9 cellular contexts compared by ENCODE assay signal in the genomic region with DNA sequence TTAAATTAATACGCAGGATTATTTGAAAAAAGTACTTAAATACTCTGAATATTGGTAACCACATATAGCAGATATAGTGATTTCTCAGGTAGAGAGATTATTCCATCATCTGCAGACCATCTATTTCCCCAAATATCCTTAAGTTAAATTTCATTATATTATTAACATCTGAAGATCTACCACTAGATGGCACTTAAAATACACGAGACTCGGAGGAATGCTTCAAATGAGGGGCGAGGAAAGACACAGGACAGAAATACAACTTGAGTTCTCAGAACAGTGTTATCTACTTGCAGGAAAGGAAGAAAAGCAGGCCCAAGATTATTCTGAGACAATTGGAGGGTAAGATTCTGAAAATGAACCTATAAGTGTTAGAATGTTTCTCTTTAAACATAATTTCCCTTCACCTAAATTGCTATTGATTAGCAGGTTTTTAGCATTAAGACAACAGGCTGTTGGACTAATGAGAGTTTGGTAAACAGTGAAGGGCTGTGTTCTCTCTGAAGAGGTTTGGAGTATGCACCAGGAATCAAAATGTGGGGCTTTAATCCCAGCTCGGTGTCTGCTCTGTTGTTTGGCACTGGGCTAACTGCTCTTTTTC.
DNase-seq lines count a peak whose midpoint lies in the region; ATAC-seq and TF ChIP-seq lines count a peak whose summit lies in the region.
"Had no signal": no experiment of that assay in that cellular context is flagged by ENCODE, and none has a peak within 500 bp of the region (broad histone marks: within the 10 kb centered on the region; RNA-seq: fewer than 3 reads in every experiment).

No MANE protein-coding gene starts in this region.

- H3K79me2 ChIP-seq in mammary epithelial cell (ENCODE audit: insufficient read depth, low read length): no peaks in the 10 kb centered on the region

- H4K20me1 ChIP-seq in mammary epithelial cell (ENCODE audit: insufficient read depth, low read length): no peaks in the 10 kb centered on the region

- H3K36me3 ChIP-seq in mammary epithelial cell (ENCODE audit: insufficient read depth, low read length): no peaks in the 10 kb centered on the region

- TF ChIP-seq CTCF in HFFc6 (IDR thresholded peaks at IDR 0.05): peak; percentile 75
- TF ChIP-seq CTCF in mammary epithelial cell (conservative IDR thresholded peaks at IDR 0.05 in 1 of 2, IDR thresholded peaks at IDR 0.05 in 1 of 2; ENCODE audit: extremely low read depth in 1 of 2, insufficient read depth in 1 of 2, low read depth in 1 of 2, low read length in 2 of 2): peak; percentile 48 to 53

- H2AFZ ChIP-seq in mammary epithelial cell (ENCODE audit: low read depth, low read length): no peak overlapping the region

- H3K27ac ChIP-seq in mammary epithelial cell (ENCODE audit: insufficient read depth, low read depth, low read length): no peak overlapping the region

- no peaks in the 10 kb centered on the region for H3K9me3 Mint-ChIP-seq in HFFc6
- H3K9me3 Mint-ChIP-seq in stimulated activated naive CD8-positive, alpha-beta T cell treated with anti-CD3 and anti-CD28 coated beads, Interleukin-15, amount 100 ng/mL, for 72 hours: no peaks in the 10 kb centered on the region
- no peaks in the 10 kb centered on the region for H3K9me3 Mint-ChIP-seq in activated naive CD8-positive, alpha-beta T cell treated with anti-CD3 and anti-CD28 coated beads, Interleukin-2, amount 50 U/mL, for 24 hours
- H3K9me3 Mint-ChIP-seq: activated B cell treated with CpG ODN at 0.5 μM for 24 hours had no signal

- dilution Hi-C loops in mammary epithelial cell (cut with HindIII; ENCODE audit: low sequenced_read_pairs): no loop called here

- no peaks in the 10 kb centered on the region for H3K4me1 ChIP-seq in mammary epithelial cell (ENCODE audit: insufficient read depth, low read length)

- 28% methylated on average over 5 of the region's 5 CpGs for WGBS in mammary epithelial cell (ENCODE audit: low coverage, missing lambda C conversion rate)

- no peak overlapping the region for H3K4me3 ChIP-seq in mammary epithelial cell (replicated peaks in 1 of 3; ENCODE audit: insufficient read depth in 1 of 3, low read depth in 2 of 3, low read length in 3 of 3)

- in situ Hi-C loops in mammary epithelial cell (cut with MboI; ENCODE audit: low sequenced_read_pairs in 2 of 2): loop anchor here in 1 of 2 donors (25.0 kb wide), 1 partner anchor 800 kb away; no protein-coding TSS in a partner anchor

- no peak overlapping the region for H3K27ac Mint-ChIP-seq in HFFc6
- H3K27ac Mint-ChIP-seq in stimulated activated naive CD8-positive, alpha-beta T cell treated with anti-CD3 and anti-CD28 coated beads, Interleukin-15, amount 100 ng/mL, for 72 hours: peak overlapping the region in 1 of 2 donors; percentile 51
- H3K27ac Mint-ChIP-seq in activated naive CD8-positive, alpha-beta T cell treated with anti-CD3 and anti-CD28 coated beads, Interleukin-2, amount 50 U/mL, for 24 hours: no peak overlapping the region
- H3K27ac Mint-ChIP-seq: activated B cell treated with CpG ODN at 0.5 μM for 24 hours had no signal

- H3K27me3 Mint-ChIP-seq in HFFc6 (ENCODE audit: insufficient read depth): no peaks in the 10 kb centered on the region; the same call in 1 of the 2 replicates
- H3K27me3 Mint-ChIP-seq in stimulated activated naive CD8-positive, alpha-beta T cell treated with anti-CD3 and anti-CD28 coated beads, Interleukin-15, amount 100 ng/mL, for 72 hours: peaks cover 5% of the 10 kb centered on the region
- H3K27me3 Mint-ChIP-seq in activated naive CD8-positive, alpha-beta T cell treated with anti-CD3 and anti-CD28 coated beads, Interleukin-2, amount 50 U/mL, for 24 hours: peaks cover 4% of the 10 kb centered on the region

- no peak overlapping the region for H3K9ac ChIP-seq in mammary epithelial cell (ENCODE audit: insufficient read depth, low read length)

- BruUV-seq in mammary epithelial cell (replicated peaks; lab: Mats Ljungman, UMichigan): no TSS peak

- H3K4me1 Mint-ChIP-seq in HFFc6 (ENCODE audit: low read depth): no peaks in the 10 kb centered on the region
- no peaks in the 10 kb centered on the region for H3K4me1 Mint-ChIP-seq in stimulated activated naive CD8-positive, alpha-beta T cell treated with anti-CD3 and anti-CD28 coated beads, Interleukin-15, amount 100 ng/mL, for 72 hours
- H3K4me1 Mint-ChIP-seq in activated naive CD8-positive, alpha-beta T cell treated with anti-CD3 and anti-CD28 coated beads, Interleukin-2, amount 50 U/mL, for 24 hours: no peaks in the 10 kb centered on the region
- H3K4me1 Mint-ChIP-seq: activated B cell treated with CpG ODN at 0.5 μM for 24 hours had no signal

- H3K4me3 Mint-ChIP-seq in HFFc6: no peak overlapping the region
- no peak overlapping the region for H3K4me3 Mint-ChIP-seq in stimulated activated naive CD8-positive, alpha-beta T cell treated with anti-CD3 and anti-CD28 coated beads, Interleukin-15, amount 100 ng/mL, for 72 hours
- H3K4me3 Mint-ChIP-seq in activated naive CD8-positive, alpha-beta T cell treated with anti-CD3 and anti-CD28 coated beads, Interleukin-2, amount 50 U/mL, for 24 hours: no peak overlapping the region
- H3K4me3 Mint-ChIP-seq: activated B cell treated with CpG ODN at 0.5 μM for 24 hours had no signal

- H3K4me2 ChIP-seq in mammary epithelial cell (ENCODE audit: insufficient read depth, low read depth, low read length): no peak overlapping the region

- no peaks in the 10 kb centered on the region for H3K36me3 Mint-ChIP-seq in HFFc6 (ENCODE audit: low read depth)
- H3K36me3 Mint-ChIP-seq in activated naive CD8-positive, alpha-beta T cell treated with anti-CD3 and anti-CD28 coated beads, Interleukin-2, amount 50 U/mL, for 24 hours (ENCODE audit: low read depth): no peaks in the 10 kb centered on the region

- CTCF ChIA-PET in mammary epithelial cell (lab: Charles Lee; ENCODE audit: low non-redundant PET): no interaction called here

- ATAC-seq in stimulated activated naive CD8-positive, alpha-beta T cell treated with anti-CD3 and anti-CD28 coated beads, Interleukin-15, amount 100 ng/mL, for 72 hours: no peak
- no peak for ATAC-seq in activated naive CD8-positive, alpha-beta T cell treated with anti-CD3 and anti-CD28 coated beads, Interleukin-2, amount 50 U/mL, for 24 hours
- no peak for ATAC-seq in left colon

- peak; percentile 3 for DNase-seq in GM04504 (ENCODE audit: low read depth)
- DNase-seq in HFFc6: peak; percentile 12
- peak; percentile 43 for DNase-seq in NCI-H460 (ENCODE audit: extremely low read depth, low read depth)
- DNase-seq in mammary epithelial cell: peak; percentile 17
- DNase-seq in middle frontal gyrus (ENCODE audit: extremely low spot score, low spot score): peak; percentile 50
- DNase-seq in stimulated activated naive CD8-positive, alpha-beta T cell treated with anti-CD3 and anti-CD28 coated beads, Interleukin-15, amount 100 ng/mL, for 72 hours: no peak
- DNase-seq in activated naive CD8-positive, alpha-beta T cell treated with anti-CD3 and anti-CD28 coated beads, Interleukin-2, amount 50 U/mL, for 24 hours: no peak
- DNase-seq in left colon: no peak
- DNase-seq: activated B cell treated with CpG ODN at 0.5 μM for 24 hours had no signal

- intact Hi-C loops in mammary epithelial cell (cut with micrococcal nuclease): loop anchor here (1.0 kb wide), 1 partner anchor 812 kb away; no protein-coding TSS in a partner anchor
- intact Hi-C loops in left colon (cut with DNase I, micrococcal nuclease): no loop called here

- H3K9me3 ChIP-seq in mammary epithelial cell (replicated peaks; ENCODE audit: insufficient read depth, low read length): no peaks in the 10 kb centered on the region

- no peaks in the 10 kb centered on the region for H3K27me3 ChIP-seq in mammary epithelial cell (ENCODE audit: insufficient read depth, low read length)

Comparison
In these comparisons a context has a peak if more than half of its experiments do, and no peak if none do; other contexts are left out.
1. DNase-seq: peak in GM04504 (single experiment), HFFc6 (single experiment), NCI-H460 (single experiment), mammary epithelial cell (single experiment) and middle frontal gyrus (single experiment); none in stimulated activated naive CD8-positive, alpha-beta T cell treated with anti-CD3 and anti-CD28 coated beads, Interleukin-15, amount 100 ng/mL, for 72 hours (0 of 2), activated naive CD8-positive, alpha-beta T cell treated with anti-CD3 and anti-CD28 coated beads, Interleukin-2, amount 50 U/mL, for 24 hours (single experiment) and left colon (0 of 2).